ENCODE assay signal across 9 cellular contexts in the genomic region with DNA sequence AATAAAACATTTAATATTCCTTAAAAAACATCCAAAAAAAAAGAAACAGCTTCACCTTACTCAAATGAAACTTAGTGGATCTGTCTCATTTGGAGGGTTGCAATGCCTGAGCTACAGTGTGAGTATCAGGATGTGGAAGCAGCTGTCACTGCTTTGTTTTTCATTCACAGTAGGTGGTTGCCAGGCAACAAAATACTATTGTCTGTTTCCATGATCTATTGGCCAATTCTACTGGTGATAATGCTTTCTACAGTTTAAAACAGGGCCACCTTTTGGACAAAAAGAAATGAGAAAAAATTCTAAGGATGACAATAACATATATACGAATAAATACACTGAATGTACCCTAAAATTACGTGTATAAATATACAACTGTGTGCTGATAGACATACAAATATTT. TPM values are rescaled to one million over a fixed set of nuclear protein-coding genes. Genes with fewer than 3 reads are reported as not detected.
DNase-seq lines count a peak whose midpoint lies in the region; ATAC-seq lines count a peak whose summit lies in the region.
"Had no signal": no experiment of that assay in that cellular context is flagged by ENCODE, and none has a peak within 500 bp of the region (broad histone marks: within the 10 kb centered on the region; RNA-seq: fewer than 3 reads in every experiment).

No MANE protein-coding gene starts in this region.

- ATAC-seq in HG03565 (IDR thresholded peaks at IDR 0.05; ENCODE audit: unreplicated experiment): no peak

- no peaks in the 10 kb centered on the region for H3K27me3 ChIP-seq in endocrine pancreas (ENCODE audit: control insufficient read depth, insufficient read depth, low read length)

- no peaks in the 10 kb centered on the region for H3K36me3 ChIP-seq in endocrine pancreas (ENCODE audit: control insufficient read depth, insufficient read depth, low read length)

- DNase-seq in NCI-H510A treated with DMSO at 0.1 percent for 48 hours (lab: John Stamatoyannopoulos, UW) (peak; percentile 9), NCI-H510A (lab: John Stamatoyannopoulos, UW) (no peak), NCI-H2171 (lab: John Stamatoyannopoulos, UW) (peak; percentile 49), pulmonary artery endothelial cell (ENCODE audit: low read depth, low spot score) (peak; percentile 74), DMS114 treated with DMSO at 0.1 percent for 48 hours (lab: John Stamatoyannopoulos, UW; ENCODE audit: unreplicated experiment) (no peak)
- no peak for DNase-seq in stimulated activated CD4-positive, alpha-beta T cell treated with anti-CD3 and anti-CD28 coated beads, Interleukin-4, amount 100 ng/mL, for 4 hours
- DNase-seq: aorta had no signal

- no peak overlapping the region for H3K9ac ChIP-seq in endocrine pancreas (ENCODE audit: control insufficient read depth, insufficient read depth, low read length)

- peaks cover 23% of the 10 kb centered on the region for H3K4me1 ChIP-seq in endocrine pancreas (ENCODE audit: control insufficient read depth, insufficient read depth, low read length)

- H3K9me3 ChIP-seq in endocrine pancreas (ENCODE audit: control insufficient read depth, low read length): no peaks in the 10 kb centered on the region

- H3K4me3 ChIP-seq in endocrine pancreas (ENCODE audit: control insufficient read depth, insufficient read depth, low read length): peak overlapping the region; percentile 19

RNA-seq across cellular contexts. Expression of a gene that starts 3.0 kb away (rescaled TPM):
- 0.95 and 7.1 TPM in 2 replicates for total RNA-seq in pulmonary artery endothelial cell

Comparison
In these comparisons a context has a peak if more than half of its experiments do, and no peak if none do; other contexts are left out.
1. DNase-seq: peak in NCI-H510A treated with DMSO at 0.1 percent for 48 hours (single experiment), NCI-H2171 (single experiment) and pulmonary artery endothelial cell (single experiment); none in NCI-H510A (single experiment), stimulated activated CD4-positive, alpha-beta T cell treated with anti-CD3 and anti-CD28 coated beads, Interleukin-4, amount 100 ng/mL, for 4 hours (0 of 2) and DMS114 treated with DMSO at 0.1 percent for 48 hours (single experiment).